In the genomic region with DNA sequence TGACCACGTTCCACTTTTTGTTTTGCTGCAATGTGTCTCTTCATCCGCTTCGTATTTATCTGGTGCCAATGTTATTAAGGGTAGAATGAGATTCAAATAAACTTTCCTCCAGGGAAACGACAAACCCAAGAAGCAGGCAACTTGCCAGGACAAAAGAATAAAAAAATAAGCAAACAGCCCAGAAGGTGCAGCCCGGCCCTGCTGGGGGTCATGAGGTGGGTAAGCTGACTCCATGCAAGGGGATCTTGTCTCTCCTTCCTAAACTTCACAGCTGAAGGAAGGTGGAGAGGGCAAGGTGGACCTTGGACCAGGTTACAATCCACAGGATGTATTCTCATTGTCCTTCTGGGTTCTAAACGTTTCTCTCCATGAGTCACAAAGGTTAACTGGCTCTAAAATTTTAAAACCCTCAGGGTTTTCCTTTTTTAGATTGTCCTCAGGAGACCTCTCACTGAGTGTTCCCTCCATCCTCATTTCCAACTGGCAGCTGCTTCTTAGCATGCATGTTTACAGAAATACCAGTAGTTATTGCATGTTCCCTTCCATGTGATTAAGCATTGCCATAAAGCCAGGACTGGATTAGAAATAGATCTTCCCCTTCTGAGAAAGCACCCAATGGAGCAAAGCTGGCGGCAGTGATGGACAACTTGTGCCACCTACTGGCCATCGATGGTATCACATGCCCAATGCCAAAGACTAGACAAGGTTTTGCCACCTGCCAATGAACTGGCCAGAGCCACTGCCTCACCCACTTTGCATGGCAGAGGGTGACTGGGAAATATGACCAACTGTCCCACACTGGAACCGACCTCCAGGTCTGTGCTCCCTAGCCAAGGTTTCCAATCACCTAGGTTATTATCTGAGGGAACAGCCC, we compare ENCODE assay signal across 8 cellular contexts.
DNase-seq lines count a peak whose midpoint lies in the region; ATAC-seq, FAIRE-seq and TF ChIP-seq lines count a peak whose summit lies in the region.
"Not testable (repeated sequence)": the region's sequence is repeated elsewhere in the genome, so short reads cannot be mapped to it uniquely, and the experiment has no call there.

No MANE protein-coding gene starts in this region.

- WGBS in endodermal cell (ENCODE audit: insufficient coverage in 1 of 2, insufficient read length in 1 of 2), 2 experiments, result 40 to 63% methylated on average over 1 to 6 of the region's 9 CpGs

- DNase-seq in AG10803 (ENCODE audit: low read depth), result peak; percentile 58
- DNase-seq in NCI-H82 (lab: John Stamatoyannopoulos, UW), result peak; percentile 25
- DNase-seq in activated T-cell treated with anti-CD3 and anti-CD28 coated beads, Interleukin-2, amount 50 U/mL, for 4 hours; endodermal cell: not testable (repeated sequence)
- DNase-seq in kidney, result peak; percentile 64
- DNase-seq in retinal pigment epithelial cell (ENCODE audit: low read depth), result peak; percentile 39

- not testable (repeated sequence) for H3K27ac Mint-ChIP-seq in endodermal cell

- H3K9ac ChIP-seq in endodermal cell (ENCODE audit: extremely low read depth, low read length, poor library complexity, severe bottlenecking); kidney (ENCODE audit: low read length in 2 of 2): not testable (repeated sequence)

- not testable (repeated sequence) for H3K4me3 ChIP-seq in AG10803 (ENCODE audit: low read length); endodermal cell (ENCODE audit: low read length); kidney (ENCODE audit: low read length in 2 of 2); retinal pigment epithelial cell (ENCODE audit: low read length)

- H3K4me1 Mint-ChIP-seq in activated T-cell treated with anti-CD3 and anti-CD28 coated beads, Interleukin-2, amount 50 U/mL, for 4 hours (ENCODE audit: low read depth); endodermal cell: not testable (repeated sequence)

- FAIRE-seq in kidney (lab: Jason Lieb, UNC), result peak; percentile 90

- peak; percentile 25 for TF ChIP-seq CTCF in AG10803 (conservative IDR thresholded peaks at IDR 0.05; ENCODE audit: low read length)
- TF ChIP-seq CTCF in endodermal cell (conservative IDR thresholded peaks at IDR 0.05), result peak; percentile 62
- not testable (repeated sequence) for TF ChIP-seq CTCF in kidney (IDR thresholded peaks at IDR 0.05; ENCODE audit: borderline replicate concordance, extremely low read depth, insufficient read depth); retinal pigment epithelial cell (conservative IDR thresholded peaks at IDR 0.05; ENCODE audit: low read depth, low read length)

- not testable (repeated sequence) for H3K27me3 ChIP-seq in endodermal cell (ENCODE audit: control insufficient read depth, insufficient read depth, low read length, poor library complexity, severe bottlenecking)

- ATAC-seq in GM18499 (IDR thresholded peaks at IDR 0.05; ENCODE audit: insufficient read depth, unreplicated experiment), result peak; percentile 70
- peak; percentile 60 for ATAC-seq in HG03175 (IDR thresholded peaks at IDR 0.05; ENCODE audit: unreplicated experiment)
- ATAC-seq in activated T-cell treated with anti-CD3 and anti-CD28 coated beads, Interleukin-2, amount 50 U/mL, for 4 hours, result peak; percentile 73 to 88

- H3K27ac ChIP-seq in endodermal cell (ENCODE audit: low read depth, low read length), result not testable (repeated sequence)
- H3K27ac ChIP-seq in kidney (ENCODE audit: low read depth in 2 of 2, low read length in 2 of 2), result peak overlapping the region in 1 of 2 donors; percentile 51

- H3K27me3 Mint-ChIP-seq in activated T-cell treated with anti-CD3 and anti-CD28 coated beads, Interleukin-2, amount 50 U/mL, for 4 hours (ENCODE audit: low read depth); endodermal cell (ENCODE audit: insufficient read depth): not testable (repeated sequence)

- H3K36me3 Mint-ChIP-seq in activated T-cell treated with anti-CD3 and anti-CD28 coated beads, Interleukin-2, amount 50 U/mL, for 4 hours (ENCODE audit: insufficient read depth); endodermal cell (ENCODE audit: low read depth): not testable (repeated sequence)

- H3K36me3 ChIP-seq in endodermal cell (ENCODE audit: control insufficient read depth, insufficient read depth, low read length); kidney (ENCODE audit: control insufficient read depth in 1 of 2, insufficient read depth in 2 of 2, low read length in 2 of 2): not testable (repeated sequence)

- H3K4me1 ChIP-seq in endodermal cell (ENCODE audit: control insufficient read depth, insufficient read depth, low read length); kidney (ENCODE audit: control insufficient read depth in 1 of 2, insufficient read depth in 1 of 2, low read depth in 1 of 2, low read length in 2 of 2): not testable (repeated sequence)

- H3K9me3 Mint-ChIP-seq in activated T-cell treated with anti-CD3 and anti-CD28 coated beads, Interleukin-2, amount 50 U/mL, for 4 hours; endodermal cell: not testable (repeated sequence)

- not testable (repeated sequence) for H3K9me3 ChIP-seq in endodermal cell (ENCODE audit: control insufficient read depth, low read length); kidney (ENCODE audit: control insufficient read depth in 1 of 2, low read length in 2 of 2)

- not testable (repeated sequence) for H3K4me3 Mint-ChIP-seq in activated T-cell treated with anti-CD3 and anti-CD28 coated beads, Interleukin-2, amount 50 U/mL, for 4 hours; endodermal cell

- intact Hi-C loops in kidney (cut with DNase I), result not testable (repeated sequence)
